ENCODE assay signal across 22 cellular contexts in genomic region chr17:27568216-27568615, GRCh38.
DNase-seq lines count a peak whose midpoint lies in the region; ATAC-seq and TF ChIP-seq lines count a peak whose summit lies in the region.
"Had no signal": no experiment of that assay in that cellular context is flagged by ENCODE, and none has a peak within 500 bp of the region (broad histone marks: within the 10 kb centered on the region; RNA-seq: fewer than 3 reads in every experiment).

No MANE protein-coding gene starts in this region.

- in situ Hi-C loops in GM13977 (cut with MboI; ENCODE audit: low pct_unique_long_range_greater_than_20kb, low sequenced_read_pairs, unreplicated experiment): no loop called here

- peaks cover 67% of the 10 kb centered on the region for H3K36me3 Mint-ChIP-seq in activated T-cell treated with anti-CD3 and anti-CD28 coated beads, Interleukin-2, amount 50 U/mL, for 24 hours (ENCODE audit: low read depth)
- H3K36me3 Mint-ChIP-seq in activated T-cell treated with anti-CD3 and anti-CD28 coated beads, Interleukin-2, amount 50 U/mL, for 4 hours (ENCODE audit: insufficient read depth): peaks cover 5% of the 10 kb centered on the region
- peaks cover 34% of the 10 kb centered on the region for H3K36me3 Mint-ChIP-seq in activated T-helper 1 cell treated with anti-CD3 and anti-CD28 coated beads, Interleukin-12 subunit alpha, Interleukin-12 subunit beta, Interleukin-2, Interleukin-4 antibody, amounts not matched to agents 30 ng/mL and 10 ng/mL and 1 ng/mL, durations not matched to agents 14 hours and 24 hours and 36 hours (ENCODE audit: low read depth)

- H3K27me3 Mint-ChIP-seq in activated T-cell treated with anti-CD3 and anti-CD28 coated beads, Interleukin-2, amount 50 U/mL, for 24 hours: no peaks in the 10 kb centered on the region
- H3K27me3 Mint-ChIP-seq in activated T-cell treated with anti-CD3 and anti-CD28 coated beads, Interleukin-2, amount 50 U/mL, for 4 hours (ENCODE audit: low read depth): no peaks in the 10 kb centered on the region
- no peaks in the 10 kb centered on the region for H3K27me3 Mint-ChIP-seq in activated T-helper 1 cell treated with anti-CD3 and anti-CD28 coated beads, Interleukin-12 subunit alpha, Interleukin-12 subunit beta, Interleukin-2, Interleukin-4 antibody, amounts not matched to agents 30 ng/mL and 10 ng/mL and 1 ng/mL, durations not matched to agents 14 hours and 24 hours and 36 hours (ENCODE audit: insufficient read depth)

- no peak for ATAC-seq in activated T-cell treated with anti-CD3 and anti-CD28 coated beads, Interleukin-2, amount 50 U/mL, for 4 hours
- ATAC-seq: stimulated activated naive CD8-positive, alpha-beta T cell treated with anti-CD3 and anti-CD28 coated beads, Interleukin-15, Interleukin-2, amounts not matched to agents 100 U/mL and 50 U/mL, for 24 hours had no signal

- H3K4me3 Mint-ChIP-seq in activated T-cell treated with anti-CD3 and anti-CD28 coated beads, Interleukin-2, amount 50 U/mL, for 24 hours: no peak overlapping the region
- H3K4me3 Mint-ChIP-seq in activated T-cell treated with anti-CD3 and anti-CD28 coated beads, Interleukin-2, amount 50 U/mL, for 4 hours: no peak overlapping the region
- no peak overlapping the region for H3K4me3 Mint-ChIP-seq in activated T-helper 1 cell treated with anti-CD3 and anti-CD28 coated beads, Interleukin-12 subunit alpha, Interleukin-12 subunit beta, Interleukin-2, Interleukin-4 antibody, amounts not matched to agents 30 ng/mL and 10 ng/mL and 1 ng/mL, durations not matched to agents 14 hours and 24 hours and 36 hours

- no peak for TF ChIP-seq CTCF in GM13977 (IDR thresholded peaks at IDR 0.05; ENCODE audit: extremely low read depth, insufficient read depth, missing control alignments)

- H3K9me3 ChIP-seq in mesenchymal stem cell (ENCODE audit: control insufficient read depth, low read length) (no peaks in the 10 kb centered on the region), skeletal muscle tissue (ENCODE audit: control insufficient read depth in 3 of 3, low read length in 3 of 3) (no peaks in the 10 kb centered on the region)
- H3K9me3 ChIP-seq: BE2C, ovary, right atrium auricular region, SJCRH30, thoracic aorta had no signal

- DNase-seq in activated T-cell treated with anti-CD3 and anti-CD28 coated beads, Interleukin-2, amount 50 U/mL, for 24 hours: no peak
- DNase-seq in activated T-cell treated with anti-CD3 and anti-CD28 coated beads, Interleukin-2, amount 50 U/mL, for 4 hours: no peak
- no peak for DNase-seq in activated T-helper 1 cell treated with anti-CD3 and anti-CD28 coated beads, Interleukin-12 subunit alpha, Interleukin-12 subunit beta, Interleukin-2, Interleukin-4 antibody, amounts not matched to agents 30 ng/mL and 10 ng/mL and 1 ng/mL, durations not matched to agents 14 hours and 24 hours and 36 hours (ENCODE audit: low spot score)
- DNase-seq in mesenchymal stem cell (no peak), GM13977 (ENCODE audit: low spot score) (no peak), NCI-H82 treated with DMSO at 0.1 percent for 48 hours (lab: John Stamatoyannopoulos, UW; ENCODE audit: unreplicated experiment) (no peak)
- DNase-seq in activated naive CD4-positive, alpha-beta T cell treated with anti-CD3 and anti-CD28 coated beads, Interleukin-2, amount 50 U/mL, for 16 hours: no peak
- DNase-seq: activated CD4-positive, alpha-beta T cell treated with anti-CD3 and anti-CD28 coated beads for 48 hours; BE2C; COR-L47; dermis blood vessel endothelial cell; DMS79; Karpas-422; MV-4-11; NCI-H1694; NCI-H526; ovary; SJCRH30; stimulated activated naive CD8-positive, alpha-beta T cell treated with anti-CD3 and anti-CD28 coated beads, Interleukin-15, Interleukin-2, amounts not matched to agents 100 U/mL and 50 U/mL, for 24 hours had no signal

- no peak overlapping the region for H2AK5ac ChIP-seq in mesenchymal stem cell (ENCODE audit: low read length, severe bottlenecking)

- H3K4me1 Mint-ChIP-seq in activated T-cell treated with anti-CD3 and anti-CD28 coated beads, Interleukin-2, amount 50 U/mL, for 24 hours (ENCODE audit: low read depth): peaks cover 84% of the 10 kb centered on the region
- H3K4me1 Mint-ChIP-seq in activated T-cell treated with anti-CD3 and anti-CD28 coated beads, Interleukin-2, amount 50 U/mL, for 4 hours (ENCODE audit: low read depth): peaks cover 45% of the 10 kb centered on the region
- H3K4me1 Mint-ChIP-seq in activated T-helper 1 cell treated with anti-CD3 and anti-CD28 coated beads, Interleukin-12 subunit alpha, Interleukin-12 subunit beta, Interleukin-2, Interleukin-4 antibody, amounts not matched to agents 30 ng/mL and 10 ng/mL and 1 ng/mL, durations not matched to agents 14 hours and 24 hours and 36 hours (ENCODE audit: low read depth): peaks cover 90% of the 10 kb centered on the region

- H2BK12ac ChIP-seq in mesenchymal stem cell (ENCODE audit: low read length in 2 of 2): no peak overlapping the region

- H3K14ac ChIP-seq in mesenchymal stem cell (ENCODE audit: low read length in 2 of 2): no peak overlapping the region

- H3K27me3 ChIP-seq in mesenchymal stem cell (ENCODE audit: control insufficient read depth in 1 of 2, insufficient read depth in 1 of 2, low read length in 2 of 2) (no peaks in the 10 kb centered on the region), skeletal muscle tissue (ENCODE audit: control insufficient read depth in 3 of 3, insufficient read depth in 3 of 3, low read length in 3 of 3) (no peaks in the 10 kb centered on the region)
- H3K27me3 ChIP-seq: BE2C, ovary, right atrium auricular region, SJCRH30 had no signal

- no peaks in the 10 kb centered on the region for H3K9me3 Mint-ChIP-seq in activated T-cell treated with anti-CD3 and anti-CD28 coated beads, Interleukin-2, amount 50 U/mL, for 24 hours
- no peaks in the 10 kb centered on the region for H3K9me3 Mint-ChIP-seq in activated T-cell treated with anti-CD3 and anti-CD28 coated beads, Interleukin-2, amount 50 U/mL, for 4 hours
- H3K9me3 Mint-ChIP-seq in activated T-helper 1 cell treated with anti-CD3 and anti-CD28 coated beads, Interleukin-12 subunit alpha, Interleukin-12 subunit beta, Interleukin-2, Interleukin-4 antibody, amounts not matched to agents 30 ng/mL and 10 ng/mL and 1 ng/mL, durations not matched to agents 14 hours and 24 hours and 36 hours: peaks cover 6% of the 10 kb centered on the region

- H3K18ac ChIP-seq in mesenchymal stem cell (ENCODE audit: low read depth in 1 of 2, low read length in 2 of 2): no peak overlapping the region

- WGBS in mesenchymal stem cell: 92% methylated on average over 8 of the region's 9 CpGs

- H3K9ac ChIP-seq in mesenchymal stem cell (ENCODE audit: low read length) (no peak overlapping the region), skeletal muscle tissue (ENCODE audit: low read depth in 1 of 3, low read length in 3 of 3) (peak overlapping the region in 2 of 3 donors; percentile 23 to 60)

- no peak overlapping the region for H3K4me2 ChIP-seq in mesenchymal stem cell (ENCODE audit: low read length, poor library complexity, severe bottlenecking)

- no peak overlapping the region for H2BK5ac ChIP-seq in mesenchymal stem cell (ENCODE audit: low read depth, low read length, poor library complexity, severe bottlenecking)

- H3K4me3 ChIP-seq in mesenchymal stem cell (ENCODE audit: insufficient read depth in 1 of 2, low read depth in 1 of 2, low read length in 2 of 2) (no peak overlapping the region), skeletal muscle tissue (ENCODE audit: low read length in 3 of 3) (no peak overlapping the region)
- H3K4me3 ChIP-seq: ovary, right atrium auricular region, SJCRH30, thoracic aorta had no signal

- H3K27ac Mint-ChIP-seq in activated T-cell treated with anti-CD3 and anti-CD28 coated beads, Interleukin-2, amount 50 U/mL, for 24 hours: peak overlapping the region; percentile 75
- peak overlapping the region; percentile 66 for H3K27ac Mint-ChIP-seq in activated T-helper 1 cell treated with anti-CD3 and anti-CD28 coated beads, Interleukin-12 subunit alpha, Interleukin-12 subunit beta, Interleukin-2, Interleukin-4 antibody, amounts not matched to agents 30 ng/mL and 10 ng/mL and 1 ng/mL, durations not matched to agents 14 hours and 24 hours and 36 hours

- peaks cover 24% of the 10 kb centered on the region for H3K4me1 ChIP-seq in mesenchymal stem cell (ENCODE audit: control insufficient read depth, insufficient read depth, low read depth, low read length)
- H3K4me1 ChIP-seq in skeletal muscle tissue (ENCODE audit: control insufficient read depth in 3 of 3, insufficient read depth in 3 of 3, low read length in 3 of 3): peaks cover 58 to 73% (median 70%) of the 10 kb centered on the region in 3 donors

- H3K4ac ChIP-seq in mesenchymal stem cell (ENCODE audit: low read depth in 1 of 2, low read length in 2 of 2): no peak overlapping the region

- peaks cover 0 to 7% of the 10 kb centered on the region in 2 experiments for H3K36me3 ChIP-seq in mesenchymal stem cell (ENCODE audit: control insufficient read depth in 1 of 2, insufficient read depth in 2 of 2, low read depth in 1 of 2, low read length in 2 of 2)
- H3K36me3 ChIP-seq in skeletal muscle tissue (ENCODE audit: control insufficient read depth in 3 of 3, insufficient read depth in 3 of 3, low read length in 3 of 3): no peaks in the 10 kb centered on the region
- H3K36me3 ChIP-seq: BE2C, ovary, right atrium auricular region, thoracic aorta had no signal

- H2BK120ac ChIP-seq in mesenchymal stem cell (ENCODE audit: low read depth, low read length): no peak overlapping the region

- H3K27ac ChIP-seq in mesenchymal stem cell (ENCODE audit: low read length, poor library complexity, severe bottlenecking) (no peak overlapping the region), skeletal muscle tissue (ENCODE audit: low read depth, low read length) (peak overlapping the region; percentile 97)
- H3K27ac ChIP-seq: ovary, right atrium auricular region, SJCRH30, thoracic aorta had no signal

- no peak overlapping the region for H4K8ac ChIP-seq in mesenchymal stem cell (ENCODE audit: low read length)

- H2AFZ ChIP-seq in mesenchymal stem cell (ENCODE audit: low read depth, low read length): no peak overlapping the region

- H3K79me1 ChIP-seq in mesenchymal stem cell (replicated peaks; ENCODE audit: low read length, poor library complexity, severe bottlenecking): peaks cover 60% of the 10 kb centered on the region

- H4K91ac ChIP-seq in mesenchymal stem cell (ENCODE audit: low read length): no peak overlapping the region

- no peak overlapping the region for H3K23ac ChIP-seq in mesenchymal stem cell (ENCODE audit: low read length in 2 of 2)

- peak overlapping the region; percentile 21 for H2BK15ac ChIP-seq in mesenchymal stem cell (ENCODE audit: low read depth, poor library complexity, severe bottlenecking)

- intact Hi-C loops in activated T-helper 1 cell treated with anti-CD3 and anti-CD28 coated beads, Interleukin-12 subunit alpha, Interleukin-12 subunit beta, Interleukin-2, Interleukin-4 antibody, amounts not matched to agents 30 ng/mL and 10 ng/mL and 1 ng/mL, durations not matched to agents 14 hours and 24 hours and 36 hours (cut with micrococcal nuclease): loop anchor here (2.0 kb wide), 1 partner anchor 33 kb away; no protein-coding TSS in a partner anchor
